ENCODE assay signal across 16 cellular contexts in the genomic region with DNA sequence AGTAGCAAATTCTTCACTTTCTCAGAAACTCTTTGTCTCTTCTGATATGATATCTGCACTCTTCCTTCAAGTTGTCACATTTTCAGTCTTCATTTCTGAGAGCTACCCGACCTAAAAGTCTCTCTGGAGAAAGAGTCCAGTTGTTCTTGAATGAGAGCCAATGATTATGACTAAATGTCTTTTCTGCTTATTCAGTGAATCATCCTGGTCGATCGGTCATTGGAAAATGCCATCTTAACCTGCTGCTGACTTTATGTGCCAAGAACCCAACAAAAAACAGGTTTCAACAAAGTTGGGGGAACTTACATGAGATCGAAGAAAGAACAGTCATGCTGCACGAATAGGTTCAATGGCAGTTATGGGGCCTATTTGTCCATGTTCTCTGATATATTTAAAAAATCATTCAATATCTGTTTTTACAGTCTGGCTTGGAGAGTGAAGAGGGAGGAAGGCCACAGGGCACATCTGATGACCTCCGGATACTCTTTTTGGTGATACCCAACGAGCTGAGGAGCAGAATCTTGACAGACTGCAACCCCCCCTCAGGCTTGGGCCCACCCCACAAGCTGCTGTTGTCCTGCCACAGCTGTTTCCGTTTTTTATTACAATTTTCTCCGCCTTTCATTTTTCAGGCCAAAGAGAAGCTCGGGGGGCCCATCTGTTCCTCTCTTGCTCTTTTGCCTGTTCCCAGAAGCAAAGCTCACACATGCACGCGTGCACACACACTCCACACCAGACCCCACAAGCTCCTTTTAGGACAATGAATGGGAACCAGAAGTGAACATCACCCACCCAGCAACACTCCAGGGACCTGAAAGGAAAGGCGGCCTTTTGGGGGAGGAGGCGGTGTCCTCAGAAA. TPM values are rescaled to one million over a fixed set of nuclear protein-coding genes. Genes with fewer than 3 reads are reported as not detected.
DNase-seq lines count a peak whose midpoint lies in the region; ATAC-seq, FAIRE-seq and TF ChIP-seq lines count a peak whose summit lies in the region.
"Had no signal": no experiment of that assay in that cellular context is flagged by ENCODE, and none has a peak within 500 bp of the region (broad histone marks: within the 10 kb centered on the region; RNA-seq: fewer than 3 reads in every experiment).

No MANE protein-coding gene starts in this region.

- H3K79me1 ChIP-seq in neuronal stem cell (ENCODE audit: low read depth, low read length), result no peaks in the 10 kb centered on the region

- H3K9me3 ChIP-seq in PC-9 (ENCODE audit: insufficient read depth, low read depth) (no peaks in the 10 kb centered on the region), neuronal stem cell (replicated peaks in 1 of 2; ENCODE audit: control insufficient read depth in 2 of 2, insufficient read depth in 1 of 2, low read depth in 1 of 2, low read length in 2 of 2) (no peaks in the 10 kb centered on the region)
- H3K9me3 ChIP-seq: gastrocnemius medialis, right lobe of liver had no signal

- no peak overlapping the region for H2BK5ac ChIP-seq in neuronal stem cell (ENCODE audit: low read length)

- no CpG with 5 or more reads among the region's 14 CpGs for WGBS in neuronal stem cell (ENCODE audit: extremely low coverage in 2 of 2, insufficient read length in 2 of 2, insufficient replicate concordance in 1 of 2), 2 donors

- H4K91ac ChIP-seq in neuronal stem cell (ENCODE audit: low read depth, low read length, poor library complexity), result no peak overlapping the region

- no peak overlapping the region for H2BK15ac ChIP-seq in neuronal stem cell (ENCODE audit: low read length)

- no peak overlapping the region for H2BK120ac ChIP-seq in neuronal stem cell (ENCODE audit: low read depth, low read length)

- CTCF ChIA-PET in PC-9 (lab: Charles Lee), result interaction anchor here (0.6 kb wide), 1 partner anchor 125 kb away, joined by 4 read pairs; no protein-coding TSS in a partner anchor

- TF ChIP-seq POLR2A in H54 (IDR thresholded peaks at IDR 0.05; ENCODE audit: low read depth, low read length), result no peak

- no peak overlapping the region for H2AFZ ChIP-seq in PC-9
- no peak overlapping the region for H2AFZ ChIP-seq in neuronal stem cell (ENCODE audit: low read length)

- BruUV-seq in PC-9 (replicated peaks; lab: Mats Ljungman, UMichigan), result no TSS peak

- H3K36me3 ChIP-seq in PC-9 (ENCODE audit: low read depth) (no peaks in the 10 kb centered on the region), neuronal stem cell (replicated peaks in 1 of 2; ENCODE audit: control insufficient read depth in 2 of 2, insufficient read depth in 2 of 2, low read length in 2 of 2) (no peaks in the 10 kb centered on the region)
- H3K36me3 ChIP-seq: gastrocnemius medialis, right lobe of liver had no signal

- H3K18ac ChIP-seq in neuronal stem cell (ENCODE audit: low read length), result peak overlapping the region; percentile 36

- peak; percentile 89 for FAIRE-seq in H54 (lab: Jason Lieb, UNC)
- FAIRE-seq: colon had no signal

- no peak overlapping the region for H3K4ac ChIP-seq in neuronal stem cell (ENCODE audit: low read length)

- H3K4me2 ChIP-seq in PC-9 (peak overlapping the region; percentile 35), neuronal stem cell (ENCODE audit: insufficient read depth, low read length, poor library complexity, severe bottlenecking) (no peak overlapping the region)

- no peak overlapping the region for H3K23ac ChIP-seq in neuronal stem cell (ENCODE audit: low read depth, low read length, poor library complexity)

- no peak overlapping the region for H3K14ac ChIP-seq in neuronal stem cell (ENCODE audit: low read length)

- no peak overlapping the region for H2BK12ac ChIP-seq in neuronal stem cell (ENCODE audit: low read length)

- intact Hi-C loops in PC-9 (cut with micrococcal nuclease; ENCODE audit: unreplicated experiment), result no loop called here

- H3K27ac ChIP-seq in PC-9, result peak overlapping the region; percentile 43
- H3K27ac ChIP-seq in neuronal stem cell (replicated peaks; ENCODE audit: low read length), result no peak overlapping the region
- H3K27ac ChIP-seq: gastrocnemius medialis, right lobe of liver had no signal

- ATAC-seq in HG02623 (IDR thresholded peaks at IDR 0.05; ENCODE audit: unreplicated experiment) (no peak), HG03135 (IDR thresholded peaks at IDR 0.05; ENCODE audit: unreplicated experiment) (no peak), HG03139 (IDR thresholded peaks at IDR 0.05; ENCODE audit: unreplicated experiment) (no peak)
- ATAC-seq: naive thymus-derived CD8-positive, alpha-beta T cell had no signal

- no peaks in the 10 kb centered on the region for H4K20me1 ChIP-seq in PC-9 (ENCODE audit: insufficient read depth)

- H3K9me2 ChIP-seq in PC-9 (ENCODE audit: insufficient read depth), result no peaks in the 10 kb centered on the region

- H3K4me3 ChIP-seq in PC-9 (no peak overlapping the region), epithelial cell of proximal tubule (ENCODE audit: low read depth, low read length) (no peak overlapping the region), neuronal stem cell (ENCODE audit: low read length in 2 of 2) (no peak overlapping the region)
- H3K4me3 ChIP-seq: gastrocnemius medialis, right lobe of liver had no signal

- POLR2A ChIA-PET in PC-9 (lab: Charles Lee; ENCODE audit: unreplicated experiment), result interaction anchor here (0.6 kb wide), 2 partner anchors 15 to 42 kb away, joined by 4 to 23 read pairs; no protein-coding TSS in a partner anchor

- no peak overlapping the region for H4K8ac ChIP-seq in neuronal stem cell (ENCODE audit: low read depth, low read length)

- DNase-seq in H54 (ENCODE audit: insufficient read length, low spot score) (peak; percentile 53), PC-9 (peak in 1 of 2 experiments; percentile 92), epithelial cell of proximal tubule (ENCODE audit: low read depth) (peak; percentile 70), neuronal stem cell (ENCODE audit: low spot score) (no peak)
- no peak for DNase-seq in stimulated activated CD4-positive, alpha-beta T cell treated with anti-CD3 and anti-CD28 coated beads, Interleukin-15, amount 100 ng/mL, for 24 hours
- DNase-seq: activated naive CD4-positive, alpha-beta T cell treated with anti-CD3 and anti-CD28 coated beads, Interleukin-2, amount 50 U/mL, for 16 hours; gastrocnemius medialis; MV-4-11; naive thymus-derived CD8-positive, alpha-beta T cell; NCI-H510A; right lobe of liver; SHP77 treated with DMSO at 0.1 percent for 48 hours had no signal

- no peak overlapping the region for H2AK5ac ChIP-seq in neuronal stem cell (ENCODE audit: low read depth, low read length)

- H3K79me2 ChIP-seq in PC-9 (ENCODE audit: low read depth), result no peaks in the 10 kb centered on the region

- H3K27me3 ChIP-seq in PC-9 (ENCODE audit: insufficient read depth, low read depth), result no peaks in the 10 kb centered on the region
- no peaks in the 10 kb centered on the region for H3K27me3 ChIP-seq in neuronal stem cell (ENCODE audit: control insufficient read depth in 3 of 3, insufficient read depth in 3 of 3, low read depth in 1 of 3, low read length in 3 of 3)
- H3K27me3 ChIP-seq: right lobe of liver had no signal

- peaks cover 9% of the 10 kb centered on the region; the same call in 1 of the 2 replicates for H3F3A ChIP-seq in PC-9 (ENCODE audit: insufficient read depth, low read depth)

- H3K4me1 ChIP-seq in PC-9 (replicated peaks; ENCODE audit: insufficient read depth), result peaks cover 47% of the 10 kb centered on the region
- peaks cover 0 to 7% of the 10 kb centered on the region in 2 donors for H3K4me1 ChIP-seq in neuronal stem cell (ENCODE audit: control insufficient read depth in 2 of 2, insufficient read depth in 1 of 2, low read depth in 1 of 2, low read length in 2 of 2)
- H3K4me1 ChIP-seq: gastrocnemius medialis, right lobe of liver had no signal

- TF ChIP-seq CTCF in PC-9 (conservative IDR thresholded peaks at IDR 0.05) (no peak), epithelial cell of proximal tubule (conservative IDR thresholded peaks at IDR 0.05; ENCODE audit: low read depth, low read length) (no peak)

- peak overlapping the region; percentile 54 for H3K9ac ChIP-seq in neuronal stem cell (ENCODE audit: low read depth, low read length, poor library complexity)

RNA-seq across cellular contexts. Expression of a gene that starts 16.1 kb away (rescaled TPM):
- 21.7 and 25.0 TPM in 2 replicates for total RNA-seq in PC-9 (2021)
- 23.8 and 26.5 TPM in 2 replicates for total RNA-seq in epithelial cell of proximal tubule
- 65.2 TPM for polyA plus RNA-seq in neuronal stem cell (2013, experiment 1 of 2)
- polyA plus RNA-seq in neuronal stem cell (2013, experiment 2 of 2), result 69.2 TPM
- total RNA-seq: naive thymus-derived CD8-positive, alpha-beta T cell had no signal
- polyA plus RNA-seq: naive thymus-derived CD8-positive, alpha-beta T cell had no signal

Comparison
In these comparisons a context has a peak if more than half of its experiments do, and no peak if none do; other contexts are left out.
1. DNase-seq: peak in H54 (single experiment) and epithelial cell of proximal tubule (single experiment); none in neuronal stem cell (single experiment) and stimulated activated CD4-positive, alpha-beta T cell treated with anti-CD3 and anti-CD28 coated beads, Interleukin-15, amount 100 ng/mL, for 24 hours (single experiment).